In genomic region chr9:116483622-116484482, GRCh38 we compare ENCODE assay signal across 20 cellular contexts.
"Had no signal": no experiment of that assay in that cellular context is flagged by ENCODE, and none has a peak within 500 bp of the region (broad histone marks: within the 10 kb centered on the region; RNA-seq: fewer than 3 reads in every experiment).

No MANE protein-coding gene starts in this region.

- ATAC-seq: activated T-cell treated with anti-CD3 and anti-CD28 coated beads, Interleukin-2, amount 50 U/mL, for 72 hours; gastrocnemius medialis; left lobe of liver; stimulated activated effector memory CD8-positive, alpha-beta T cell treated with anti-CD3 and anti-CD28 coated beads, Interleukin-12 subunit alpha, Interleukin-12 subunit beta, amount 100 ng/mL, for 72 hours had no signal

- H3K4me1 ChIP-seq: adrenal gland, gastrocnemius medialis, sigmoid colon, testis had no signal

- H3K27me3 ChIP-seq: adrenal gland, gastrocnemius medialis, pancreas, sigmoid colon, stomach, testis, upper lobe of right lung had no signal

- H3K36me3 Mint-ChIP-seq: stimulated activated effector memory CD8-positive, alpha-beta T cell treated with anti-CD3 and anti-CD28 coated beads, Interleukin-12 subunit alpha, Interleukin-12 subunit beta, amount 100 ng/mL, for 72 hours had no signal

- H3K4me1 Mint-ChIP-seq: stimulated activated effector memory CD8-positive, alpha-beta T cell treated with anti-CD3 and anti-CD28 coated beads, Interleukin-12 subunit alpha, Interleukin-12 subunit beta, amount 100 ng/mL, for 72 hours had no signal

- H3K27ac Mint-ChIP-seq: activated T-cell treated with anti-CD3 and anti-CD28 coated beads, Interleukin-2, amount 50 U/mL, for 72 hours; stimulated activated effector memory CD8-positive, alpha-beta T cell treated with anti-CD3 and anti-CD28 coated beads, Interleukin-12 subunit alpha, Interleukin-12 subunit beta, amount 100 ng/mL, for 72 hours had no signal

- H3K9me3 Mint-ChIP-seq: activated T-cell treated with anti-CD3 and anti-CD28 coated beads, Interleukin-2, amount 50 U/mL, for 72 hours; neural crest cell; stimulated activated effector memory CD8-positive, alpha-beta T cell treated with anti-CD3 and anti-CD28 coated beads, Interleukin-12 subunit alpha, Interleukin-12 subunit beta, amount 100 ng/mL, for 72 hours had no signal

- DNase-seq: activated CD4-positive, alpha-beta T cell treated with anti-CD3 and anti-CD28 coated beads for 1 hour; activated CD8-positive, alpha-beta memory T cell treated with anti-CD3 and anti-CD28 coated beads for 24 hours; activated CD8-positive, alpha-beta memory T cell treated with anti-CD3 and anti-CD28 coated beads, Interleukin-2, amount 50 U/mL, for 48 hours; activated effector memory CD4-positive, alpha-beta T cell treated with anti-CD3 and anti-CD28 coated beads, Interleukin-2, amount 50 U/mL, for 16 hours; activated naive CD4-positive, alpha-beta T cell treated with anti-CD3 and anti-CD28 coated beads, Interleukin-2, amount 50 U/mL, for 16 hours; activated T-cell treated with anti-CD3 and anti-CD28 coated beads, Interleukin-2, amount 50 U/mL, for 72 hours; adrenal gland; gastrocnemius medialis; kidney; pancreas; sigmoid colon; stimulated activated CD4-positive, alpha-beta T cell treated with anti-CD3 and anti-CD28 coated beads, Interleukin-4, amount 100 ng/mL, for 24 hours; stomach; T-helper 2 cell; testis; upper lobe of right lung had no signal

- H3K36me3 ChIP-seq: adrenal gland, gastrocnemius medialis, pancreas, sigmoid colon, stomach, upper lobe of right lung had no signal

- H3K9me3 ChIP-seq: adrenal gland, gastrocnemius medialis, pancreas, sigmoid colon, stomach, testis, upper lobe of right lung had no signal

- H3K4me3 ChIP-seq: adrenal gland, gastrocnemius medialis, pancreas, sigmoid colon, stomach, testis, upper lobe of right lung had no signal

- H3K4me3 Mint-ChIP-seq: activated T-cell treated with anti-CD3 and anti-CD28 coated beads, Interleukin-2, amount 50 U/mL, for 72 hours; neural crest cell; stimulated activated effector memory CD8-positive, alpha-beta T cell treated with anti-CD3 and anti-CD28 coated beads, Interleukin-12 subunit alpha, Interleukin-12 subunit beta, amount 100 ng/mL, for 72 hours had no signal

- H3K27ac ChIP-seq: gastrocnemius medialis, pancreas, sigmoid colon, testis, upper lobe of right lung, VCaP had no signal
